In the genomic region with DNA sequence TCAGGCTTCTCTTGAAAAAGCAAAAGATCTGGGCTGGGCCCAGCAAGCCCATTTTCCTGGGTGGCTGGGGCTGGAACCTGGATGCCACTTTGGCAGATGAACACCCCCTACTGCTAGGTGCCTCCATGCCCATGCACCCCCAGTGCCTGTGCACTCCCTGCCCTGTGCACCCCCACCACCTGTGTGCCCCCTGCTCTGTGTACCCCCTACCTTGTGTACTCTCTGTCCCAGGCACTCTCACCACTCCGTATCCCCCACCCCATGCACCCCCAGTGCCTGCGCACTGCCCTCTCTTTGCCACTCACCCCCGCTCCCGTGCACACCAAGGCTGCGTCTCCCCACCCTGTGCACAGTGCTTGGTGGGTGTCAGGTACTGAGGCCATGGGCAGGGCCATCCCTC, we compare ENCODE assay signal across 32 cellular contexts. TPM values are rescaled to one million over a fixed set of nuclear protein-coding genes. Genes with fewer than 3 reads are reported as not detected.
"Had no signal": no experiment of that assay in that cellular context is flagged by ENCODE, and none has a peak within 500 bp of the region (broad histone marks: within the 10 kb centered on the region; RNA-seq: fewer than 3 reads in every experiment).

No MANE protein-coding gene starts in this region.

- DNase-seq: activated CD4-positive, alpha-beta T cell treated with anti-CD3 and anti-CD28 coated beads, Interleukin-2, amount 10 ng/mL, durations not matched to agents 24 days and 14 days; activated CD4-positive, alpha-beta T cell treated with anti-CD3 and anti-CD28 coated beads, Interleukin-2, amount 50 U/mL, for 4 hours; activated CD8-positive, alpha-beta T cell treated with anti-CD3 and anti-CD28 coated beads for 36 hours; activated effector memory CD4-positive, alpha-beta T cell treated with anti-CD3 and anti-CD28 coated beads, Interleukin-2, amount 50 U/mL, for 16 hours; activated naive CD4-positive, alpha-beta T cell; activated naive CD4-positive, alpha-beta T cell treated with anti-CD3 and anti-CD28 coated beads, Interleukin-2, amount 50 U/mL, for 16 hours; activated naive CD8-positive, alpha-beta T cell treated with anti-CD3 and anti-CD28 coated beads, Interleukin-2, amount 10 ng/mL, durations not matched to agents 7 days and 5 days; activated T-cell treated with anti-CD3 and anti-CD28 coated beads, Interleukin-2, amount 50 U/mL, for 1 hour; activated T-cell treated with anti-CD3 and anti-CD28 coated beads, Interleukin-2, amount 50 U/mL, for 72 hours; amygdala; Kasumi-1; KG1; MG63; NCI-H1048; NCI-H1105 treated with DMSO at 0.1 percent for 48 hours; NCI-H1436; NCI-H1694; NCI-H1930; NCI-H2081 treated with DMSO at 0.1 percent for 48 hours; NCI-H345; NCI-H524 treated with DMSO at 0.1 percent for 48 hours; Peyer's patch; RPMI8226; SW 1271; T-helper 1 cell; T1000 had no signal

- ATAC-seq: activated CD8-positive, alpha-beta T cell treated with anti-CD3 and anti-CD28 coated beads for 36 hours; activated T-cell treated with anti-CD3 and anti-CD28 coated beads, Interleukin-2, amount 50 U/mL, for 72 hours; activated T-helper 17 cell treated with anti-CD3 and anti-CD28 coated beads, Interleukin-2, amount 50 U/mL, for 72 hours had no signal

- H3K4me3 ChIP-seq: ascending aorta, breast epithelium, MG63, Peyer's patch had no signal

- H3K27me3 ChIP-seq: ascending aorta, Peyer's patch had no signal

- H3K27ac ChIP-seq: ascending aorta, breast epithelium, Peyer's patch had no signal

- H3K9me3 ChIP-seq: ascending aorta, MG63, Peyer's patch had no signal

- H3K4me1 ChIP-seq: ascending aorta, breast epithelium, Peyer's patch had no signal

RNA-seq across cellular contexts. Expression of a gene that starts 14.2 kb away (rescaled TPM):
- total RNA-seq: activated CD4-positive, alpha-beta T cell treated with anti-CD3 and anti-CD28 coated beads, Interleukin-2, amount 10 ng/mL, durations not matched to agents 24 days and 14 days; activated CD8-positive, alpha-beta memory T cell treated with anti-CD3 and anti-CD28 coated beads for 36 hours; activated CD8-positive, alpha-beta T cell treated with anti-CD3 and anti-CD28 coated beads for 36 hours; activated naive CD8-positive, alpha-beta T cell treated with anti-CD3 and anti-CD28 coated beads, Interleukin-2, amount 10 ng/mL, durations not matched to agents 7 days and 5 days; activated T-helper 17 cell treated with anti-CD3 and anti-CD28 coated beads, Interleukin-2, amount 50 U/mL, for 72 hours; ascending aorta; NCI-H460; T-helper 2 cell treated with Interferon-gamma antibody and Interleukin-4, amounts not matched to agents 100 ng/mL and 5 ng/mL, for 36 hours had no signal
